26 cellular contexts compared by ENCODE assay signal in genomic region chr3:157961665-157962064, GRCh38.
"Had no signal": no experiment of that assay in that cellular context is flagged by ENCODE, and none has a peak within 500 bp of the region (broad histone marks: within the 10 kb centered on the region; RNA-seq: fewer than 3 reads in every experiment).

No MANE protein-coding gene starts in this region.

- H3K4me1 ChIP-seq: stomach, suprapubic skin, testis, thyroid gland, tibial nerve, transverse colon, upper lobe of left lung, upper lobe of right lung, uterus, vagina had no signal

- H3K27me3 ChIP-seq: stomach, suprapubic skin, testis, thyroid gland, tibial artery, tibial nerve, upper lobe of left lung, upper lobe of right lung, vagina had no signal

- H3K27ac ChIP-seq: stomach, suprapubic skin, testis, thoracic aorta, thyroid gland, tibial artery, tibial nerve, transverse colon, upper lobe of left lung, upper lobe of right lung, uterus, vagina had no signal

- ATAC-seq: stimulated activated effector memory CD8-positive, alpha-beta T cell treated with anti-CD3 and anti-CD28 coated beads, Interleukin-12 subunit alpha, Interleukin-12 subunit beta, amount 100 ng/mL, for 72 hours; stimulated activated memory B cell treated with anti-CD40 and anti-IgM and Interleukin-4, amounts not matched to agents 10 μg/mL and 1 μg/mL and 100 μg/mL, for 72 hours; stimulated activated naive B cell treated with anti-CD40 and anti-IgM and Interleukin-4, amounts not matched to agents 10 μg/mL and 1 μg/mL and 100 μg/mL, for 72 hours; stimulated activated naive CD8-positive, alpha-beta T cell treated with anti-CD3 and anti-CD28 coated beads, Interleukin-15, amount 100 ng/mL, for 72 hours; stimulated activated naive CD8-positive, alpha-beta T cell treated with anti-CD3 and anti-CD28 coated beads, Interleukin-15, Interleukin-2, amounts not matched to agents 100 U/mL and 50 U/mL, for 24 hours; upper lobe of right lung had no signal

- H3K36me3 ChIP-seq: stomach, suprapubic skin, thoracic aorta, thyroid gland, tibial artery, tibial nerve, transverse colon, upper lobe of left lung, upper lobe of right lung, uterus, vagina had no signal

- H3K4me3 ChIP-seq: stomach, suprapubic skin, testis, thoracic aorta, thyroid gland, tibial artery, tibial nerve, transverse colon, upper lobe of left lung, upper lobe of right lung, uterus, vagina had no signal

- H3K9me3 ChIP-seq: stomach, suprapubic skin, testis, thoracic aorta, thyroid gland, tibial artery, tibial nerve, transverse colon, upper lobe of left lung, upper lobe of right lung, uterus, vagina had no signal

- DNase-seq: stimulated activated CD4-positive, alpha-beta T cell treated with anti-CD3 and anti-CD28 coated beads, Interleukin-2, amount 100 ng/mL, for 48 hours; stimulated activated CD4-positive, alpha-beta T cell treated with anti-CD3 and anti-CD28 coated beads, Interleukin-4, amount 100 ng/mL, for 1 hour; stimulated activated CD4-positive, alpha-beta T cell treated with anti-CD3 and anti-CD28 coated beads, Interleukin-4, amount 100 ng/mL, for 24 hours; stimulated activated CD4-positive, alpha-beta T cell treated with anti-CD3 and anti-CD28 coated beads, Interleukin-4, amount 100 ng/mL, for 4 hours; stimulated activated CD8-positive, alpha-beta memory T cell treated with anti-CD3 and anti-CD28 coated beads, Interleukin-4, amount 100 ng/mL, for 48 hours; stimulated activated naive B cell treated with anti-CD40 and anti-IgM and Interleukin-4, amounts not matched to agents 10 μg/mL and 1 μg/mL and 100 μg/mL, for 72 hours; stimulated activated naive CD4-positive, alpha-beta T cell; stimulated activated naive CD4-positive, alpha-beta T cell treated with Interleukin-2 at 50 U/mL for 16 hours; stimulated activated naive CD8-positive, alpha-beta T cell treated with anti-CD3 and anti-CD28 coated beads, Interleukin-15, amount 100 ng/mL, for 72 hours; stimulated activated naive CD8-positive, alpha-beta T cell treated with anti-CD3 and anti-CD28 coated beads, Interleukin-15, Interleukin-2, amounts not matched to agents 100 U/mL and 50 U/mL, for 24 hours; stomach; substantia nigra; testis; thyroid gland; tibial artery; transverse colon; trophoblast cell; upper lobe of left lung; upper lobe of right lung; uterus had no signal
